Comparison of ENCODE assay signal across 8 cellular contexts in the genomic region with DNA sequence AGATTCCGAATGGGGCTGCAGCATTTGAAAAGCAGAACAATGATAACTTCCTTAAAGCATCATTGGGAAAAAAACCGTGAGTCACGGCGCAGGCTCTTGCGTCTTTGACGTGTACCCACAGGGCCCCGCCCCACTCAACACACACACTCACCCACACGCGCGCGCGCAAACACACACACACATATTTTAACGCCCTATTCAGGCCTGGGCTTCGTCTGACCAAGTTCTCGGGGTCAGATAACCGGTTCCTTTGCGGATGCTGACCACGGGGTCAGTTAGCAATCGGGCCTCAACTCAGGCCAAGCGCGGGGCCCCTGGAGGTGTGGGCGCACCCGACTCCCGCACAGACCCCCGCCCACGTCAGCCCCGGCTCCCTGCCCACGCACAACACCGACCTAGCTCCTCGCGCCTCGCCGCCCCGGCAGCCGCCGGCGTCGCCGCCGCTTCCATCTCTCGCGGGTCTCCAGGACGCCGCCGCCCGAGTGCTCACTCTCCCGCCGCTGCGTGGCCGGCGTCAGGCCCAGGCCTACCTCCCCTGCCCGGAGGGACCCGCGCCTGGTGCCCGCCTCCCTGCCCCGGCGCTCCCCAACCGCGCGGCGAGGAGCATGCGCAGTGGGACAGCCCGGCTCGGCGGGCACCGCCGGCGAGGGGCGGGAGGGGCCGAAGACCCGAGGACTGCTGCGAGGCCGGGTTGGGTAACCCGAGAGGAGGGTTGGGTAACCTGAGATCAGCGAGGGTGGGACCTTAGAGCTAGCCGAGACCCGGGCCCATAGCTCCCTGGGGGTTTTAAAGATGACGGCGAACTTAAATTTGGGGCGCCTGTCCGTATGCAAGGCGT. TPM values are rescaled to one million over a fixed set of nuclear protein-coding genes. Genes with fewer than 3 reads are reported as not detected.
A peak's percentile ranks its signal among the peaks of the same experiment; 100 is the strongest.
DNase-seq lines count a peak whose midpoint lies in the region; ATAC-seq and TF ChIP-seq lines count a peak whose summit lies in the region.

A gene (minus strand): TSS at position 609 of the 838 bp plus-strand sequence. CDS start 159 bp downstream, at position 450.

- H3K4me1 ChIP-seq in GM23338 (ENCODE audit: insufficient read depth) (peaks cover 7% of the 10 kb centered on the region), RWPE2 (ENCODE audit: insufficient read depth, poor library complexity, severe bottlenecking) (peaks cover 5% of the 10 kb centered on the region)

- H3K27me3 Mint-ChIP-seq in GM23338 (ENCODE audit: insufficient read depth, low read depth, poor library complexity): no peaks in the 10 kb centered on the region
- peaks cover 3% of the 10 kb centered on the region for H3K27me3 Mint-ChIP-seq in nephron progenitor cell (ENCODE audit: low read depth, poor library complexity)
- peaks cover 15% of the 10 kb centered on the region for H3K27me3 Mint-ChIP-seq in stimulated activated naive CD8-positive, alpha-beta T cell treated with anti-CD3 and anti-CD28 coated beads, Interleukin-15, Interleukin-2, amounts not matched to agents 100 ng/mL and 50 ng/mL, for 24 hours

- peak within 1 kb of the TSS; percentile 56 for H3K4me3 ChIP-seq in GM23338
- H3K4me3 ChIP-seq in RWPE2 (ENCODE audit: severe bottlenecking): peak within 1 kb of the TSS; percentile 77

- no peaks in the 10 kb centered on the region for H3K9me3 ChIP-seq in RWPE2 (ENCODE audit: severe bottlenecking)

- peak; percentile 97 for ATAC-seq in GM23338
- peak; percentile 92 for ATAC-seq in RWPE2 (ENCODE audit: low read depth)

- H3K9me2 ChIP-seq in GM23338 (ENCODE audit: insufficient read depth): no peaks in the 10 kb centered on the region

- H3K36me3 Mint-ChIP-seq in GM23338 (ENCODE audit: low read depth) (no peaks in the 10 kb centered on the region), nephron progenitor cell (ENCODE audit: low read depth) (peaks cover 33% of the 10 kb centered on the region)
- H3K36me3 Mint-ChIP-seq in stimulated activated naive CD8-positive, alpha-beta T cell treated with anti-CD3 and anti-CD28 coated beads, Interleukin-15, Interleukin-2, amounts not matched to agents 100 ng/mL and 50 ng/mL, for 24 hours (ENCODE audit: low read depth): peaks cover 4% of the 10 kb centered on the region

- H3K4me1 Mint-ChIP-seq in GM23338 (peaks cover 3% of the 10 kb centered on the region; the same call in 2 of the 3 replicates), nephron progenitor cell (peaks cover 18% of the 10 kb centered on the region)
- H3K4me1 Mint-ChIP-seq in stimulated activated naive CD8-positive, alpha-beta T cell treated with anti-CD3 and anti-CD28 coated beads, Interleukin-15, Interleukin-2, amounts not matched to agents 100 ng/mL and 50 ng/mL, for 24 hours (ENCODE audit: low read depth): peaks cover 32% of the 10 kb centered on the region

- peak within 1 kb of the TSS; percentile 88 for H3K27ac ChIP-seq in GM23338 (ENCODE audit: low read depth)
- H3K27ac ChIP-seq in RWPE2 (ENCODE audit: poor library complexity, severe bottlenecking): peak within 1 kb of the TSS; percentile 58

- TF ChIP-seq CTCF in GM23338 (conservative IDR thresholded peaks at IDR 0.05; ENCODE audit: low read depth in 2 of 2) (no peak), RWPE2 (IDR thresholded peaks at IDR 0.05; ENCODE audit: poor library complexity, severe bottlenecking) (no peak), nephron progenitor cell (IDR thresholded peaks at IDR 0.05) (no peak)

- peak within 1 kb of the TSS; percentile 79 for H3K4me2 ChIP-seq in GM23338

- peaks cover 42% of the 10 kb centered on the region for H3K79me2 ChIP-seq in GM23338 (replicated peaks; ENCODE audit: insufficient read depth)

- H3K9me3 Mint-ChIP-seq in GM23338 (no peaks in the 10 kb centered on the region), nephron progenitor cell (peaks cover 21% of the 10 kb centered on the region)
- H3K9me3 Mint-ChIP-seq in stimulated activated naive CD8-positive, alpha-beta T cell treated with anti-CD3 and anti-CD28 coated beads, Interleukin-15, Interleukin-2, amounts not matched to agents 100 ng/mL and 50 ng/mL, for 24 hours: no peaks in the 10 kb centered on the region

- H2AFZ ChIP-seq in GM23338: peak within 1 kb of the TSS; percentile 95

- no peaks in the 10 kb centered on the region; the same call in 1 of the 2 replicates for H4K20me1 ChIP-seq in GM23338 (replicated peaks; ENCODE audit: insufficient read depth)

- peak within 1 kb of the TSS; percentile 93 for H3K4me3 Mint-ChIP-seq in GM23338
- H3K4me3 Mint-ChIP-seq in nephron progenitor cell: peak within 1 kb of the TSS; percentile 98
- H3K4me3 Mint-ChIP-seq in stimulated activated naive CD8-positive, alpha-beta T cell treated with anti-CD3 and anti-CD28 coated beads, Interleukin-15, Interleukin-2, amounts not matched to agents 100 ng/mL and 50 ng/mL, for 24 hours: peak within 1 kb of the TSS; percentile 97

- H3K36me3 ChIP-seq in GM23338 (ENCODE audit: insufficient read depth) (no peaks in the 10 kb centered on the region), RWPE2 (ENCODE audit: low read depth) (no peaks in the 10 kb centered on the region)

- H3K27me3 ChIP-seq in GM23338 (ENCODE audit: insufficient read depth) (no peaks in the 10 kb centered on the region), RWPE2 (ENCODE audit: insufficient read depth, poor library complexity, severe bottlenecking) (no peaks in the 10 kb centered on the region)

- no peaks in the 10 kb centered on the region for H3F3A ChIP-seq in GM23338 (replicated peaks; ENCODE audit: low read depth)

- DNase-seq in Daoy (ENCODE audit: low read depth) (peak; percentile 93), GM23338 (ENCODE audit: low spot score) (peak; percentile 97), Kasumi-1 (lab: John Stamatoyannopoulos, UW) (peak; percentile 70 to 71), RWPE2 (ENCODE audit: low spot score) (peak; percentile 91), fibroblast of the conjunctiva (ENCODE audit: low read depth) (peak; percentile 92), nephron progenitor cell (peak; percentile 92)
- peak; percentile 94 for DNase-seq in activated effector memory CD4-positive, alpha-beta T cell treated with anti-CD3 and anti-CD28 coated beads, Interleukin-2, amount 50 U/mL, for 16 hours

- H3K27ac Mint-ChIP-seq in GM23338: peak within 1 kb of the TSS; percentile 99
- H3K27ac Mint-ChIP-seq in nephron progenitor cell: peak within 1 kb of the TSS; percentile 99
- peak within 1 kb of the TSS; percentile 98 for H3K27ac Mint-ChIP-seq in stimulated activated naive CD8-positive, alpha-beta T cell treated with anti-CD3 and anti-CD28 coated beads, Interleukin-15, Interleukin-2, amounts not matched to agents 100 ng/mL and 50 ng/mL, for 24 hours

TF ChIP-seq in GM23338, 12 proteins besides CTCF, POLR2A, EP300 and RAD21 (continues in another document):
- TF ChIP-seq POLR2AphosphoS5 (IDR thresholded peaks at IDR 0.05; ENCODE audit: low read depth) (peak; percentile 85), EZH2phosphoT487 (IDR thresholded peaks at IDR 0.05; ENCODE audit: unreplicated experiment) (no peak), ZNF114 (CRISPR knock-in tag; IDR thresholded peaks at IDR 0.05) (no peak), STAT1 (IDR thresholded peaks at IDR 0.05; ENCODE audit: unreplicated experiment) (no peak), JUNB (IDR thresholded peaks at IDR 0.05; ENCODE audit: unreplicated experiment) (no peak), NANOG (IDR thresholded peaks at IDR 0.05; ENCODE audit: borderline replicate concordance) (no peak), CREB1 (CRISPR knock-in tag; IDR thresholded peaks at IDR 0.05; ENCODE audit: low read depth) (peak; percentile 80), ZNF331 (CRISPR knock-in tag; IDR thresholded peaks at IDR 0.05; ENCODE audit: low read depth) (no peak), EZH2 (IDR thresholded peaks at IDR 0.05; ENCODE audit: low read depth, unreplicated experiment) (no peak)
- TF ChIP-seq, protein P1, sequence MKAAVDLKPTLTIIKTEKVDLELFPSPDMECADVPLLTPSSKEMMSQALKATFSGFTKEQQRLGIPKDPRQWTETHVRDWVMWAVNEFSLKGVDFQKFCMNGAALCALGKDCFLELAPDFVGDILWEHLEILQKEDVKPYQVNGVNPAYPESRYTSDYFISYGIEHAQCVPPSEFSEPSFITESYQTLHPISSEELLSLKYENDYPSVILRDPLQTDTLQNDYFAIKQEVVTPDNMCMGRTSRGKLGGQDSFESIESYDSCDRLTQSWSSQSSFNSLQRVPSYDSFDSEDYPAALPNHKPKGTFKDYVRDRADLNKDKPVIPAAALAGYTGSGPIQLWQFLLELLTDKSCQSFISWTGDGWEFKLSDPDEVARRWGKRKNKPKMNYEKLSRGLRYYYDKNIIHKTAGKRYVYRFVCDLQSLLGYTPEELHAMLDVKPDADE (IDR thresholded peaks at IDR 0.05): no peak
- TF ChIP-seq, protein P2, sequence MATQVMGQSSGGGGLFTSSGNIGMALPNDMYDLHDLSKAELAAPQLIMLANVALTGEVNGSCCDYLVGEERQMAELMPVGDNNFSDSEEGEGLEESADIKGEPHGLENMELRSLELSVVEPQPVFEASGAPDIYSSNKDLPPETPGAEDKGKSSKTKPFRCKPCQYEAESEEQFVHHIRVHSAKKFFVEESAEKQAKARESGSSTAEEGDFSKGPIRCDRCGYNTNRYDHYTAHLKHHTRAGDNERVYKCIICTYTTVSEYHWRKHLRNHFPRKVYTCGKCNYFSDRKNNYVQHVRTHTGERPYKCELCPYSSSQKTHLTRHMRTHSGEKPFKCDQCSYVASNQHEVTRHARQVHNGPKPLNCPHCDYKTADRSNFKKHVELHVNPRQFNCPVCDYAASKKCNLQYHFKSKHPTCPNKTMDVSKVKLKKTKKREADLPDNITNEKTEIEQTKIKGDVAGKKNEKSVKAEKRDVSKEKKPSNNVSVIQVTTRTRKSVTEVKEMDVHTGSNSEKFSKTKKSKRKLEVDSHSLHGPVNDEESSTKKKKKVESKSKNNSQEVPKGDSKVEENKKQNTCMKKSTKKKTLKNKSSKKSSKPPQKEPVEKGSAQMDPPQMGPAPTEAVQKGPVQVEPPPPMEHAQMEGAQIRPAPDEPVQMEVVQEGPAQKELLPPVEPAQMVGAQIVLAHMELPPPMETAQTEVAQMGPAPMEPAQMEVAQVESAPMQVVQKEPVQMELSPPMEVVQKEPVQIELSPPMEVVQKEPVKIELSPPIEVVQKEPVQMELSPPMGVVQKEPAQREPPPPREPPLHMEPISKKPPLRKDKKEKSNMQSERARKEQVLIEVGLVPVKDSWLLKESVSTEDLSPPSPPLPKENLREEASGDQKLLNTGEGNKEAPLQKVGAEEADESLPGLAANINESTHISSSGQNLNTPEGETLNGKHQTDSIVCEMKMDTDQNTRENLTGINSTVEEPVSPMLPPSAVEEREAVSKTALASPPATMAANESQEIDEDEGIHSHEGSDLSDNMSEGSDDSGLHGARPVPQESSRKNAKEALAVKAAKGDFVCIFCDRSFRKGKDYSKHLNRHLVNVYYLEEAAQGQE (IDR thresholded peaks at IDR 0.05; ENCODE audit: unreplicated experiment): no peak

RNA-seq across cellular contexts. Expression of the gene that starts here (rescaled TPM):
- total RNA-seq in Daoy (2014; rRNA removed; shearing (Covaris generic)): 6.3 and 6.9 TPM in 2 replicates
- 24.7 and 34.6 TPM in 2 replicates for total RNA-seq in GM23338 (2014; rRNA removed; shearing (Covaris generic))
- 20.6 and 24.9 TPM in 2 replicates for polyA plus RNA-seq in GM23338 (2016; fragmentation: Nextera tagmentation; extraction: Ambion mirVana)

Comparison
In these comparisons a context has a peak if more than half of its experiments do, and no peak if none do; other contexts are left out.
1. Peak in every context shown above with its lines: DNase-seq, ATAC-seq, H3K4me3 ChIP-seq and H3K27ac ChIP-seq.